In the genomic region with DNA sequence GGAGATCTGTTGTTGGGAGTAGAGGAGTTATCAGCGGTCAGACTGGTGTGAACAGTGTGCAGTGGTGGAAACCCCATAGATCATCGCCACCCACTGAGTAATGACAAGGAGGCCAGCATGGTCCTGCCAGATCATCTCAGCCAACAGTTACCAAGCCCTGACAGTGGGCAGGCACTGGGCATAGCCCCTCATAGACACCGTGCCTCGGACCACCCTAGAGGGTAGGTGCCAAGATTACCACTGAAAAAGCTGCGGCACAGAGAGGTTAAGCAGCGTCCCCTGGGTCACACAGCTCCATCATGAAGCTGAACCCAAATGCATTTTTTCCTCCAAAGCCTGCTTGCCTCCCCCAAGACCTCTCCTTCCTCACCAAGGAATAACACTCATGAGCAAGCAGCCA, we compare ENCODE assay signal across 2 cellular contexts.
TF ChIP-seq lines count a peak whose summit lies in the region.

No MANE protein-coding gene starts in this region.

TF ChIP-seq in GM23338, 12 proteins besides CTCF, POLR2A, EP300 and RAD21:
- no peak for TF ChIP-seq EZH2phosphoT487 (IDR thresholded peaks at IDR 0.05; ENCODE audit: unreplicated experiment)
TF ChIP-seq in GM23338: peak in this region for 0.

TF ChIP-seq in K562, 482 proteins besides CTCF, POLR2A, EP300 and RAD21:
- TF ChIP-seq EWSR1 (IDR thresholded peaks at IDR 0.05; ENCODE audit: borderline replicate concordance, low read depth, partially characterized antibody) (no peak), RBM34 (IDR thresholded peaks at IDR 0.05; ENCODE audit: borderline replicate concordance, insufficient read depth, low read length) (no peak), GABPA (tag; conservative IDR thresholded peaks at IDR 0.05; ENCODE audit: low read depth) (no peak), NR1H2 (CRISPR knock-in tag; IDR thresholded peaks at IDR 0.05) (no peak), SAFB2 (IDR thresholded peaks at IDR 0.05; ENCODE audit: borderline replicate concordance, low read depth, low read length, severe bottlenecking) (no peak), BCOR (IDR thresholded peaks at IDR 0.05) (0 out of 2 replicates have a peak, but pooled peaks have one; percentile 27), KDM1A (IDR thresholded peaks at IDR 0.05) (0 out of 4 replicates have a peak, but pooled peaks of 1 of the 2 experiments have one; percentile 28), MEIS2 (IDR thresholded peaks at IDR 0.05; ENCODE audit: partially characterized antibody) (peak; percentile 8), ZFP36 (IDR thresholded peaks at IDR 0.05; ENCODE audit: low read depth, low read length, partially characterized antibody) (peak; percentile 81)
